ENCODE assay signal across 8 cellular contexts in the genomic region with DNA sequence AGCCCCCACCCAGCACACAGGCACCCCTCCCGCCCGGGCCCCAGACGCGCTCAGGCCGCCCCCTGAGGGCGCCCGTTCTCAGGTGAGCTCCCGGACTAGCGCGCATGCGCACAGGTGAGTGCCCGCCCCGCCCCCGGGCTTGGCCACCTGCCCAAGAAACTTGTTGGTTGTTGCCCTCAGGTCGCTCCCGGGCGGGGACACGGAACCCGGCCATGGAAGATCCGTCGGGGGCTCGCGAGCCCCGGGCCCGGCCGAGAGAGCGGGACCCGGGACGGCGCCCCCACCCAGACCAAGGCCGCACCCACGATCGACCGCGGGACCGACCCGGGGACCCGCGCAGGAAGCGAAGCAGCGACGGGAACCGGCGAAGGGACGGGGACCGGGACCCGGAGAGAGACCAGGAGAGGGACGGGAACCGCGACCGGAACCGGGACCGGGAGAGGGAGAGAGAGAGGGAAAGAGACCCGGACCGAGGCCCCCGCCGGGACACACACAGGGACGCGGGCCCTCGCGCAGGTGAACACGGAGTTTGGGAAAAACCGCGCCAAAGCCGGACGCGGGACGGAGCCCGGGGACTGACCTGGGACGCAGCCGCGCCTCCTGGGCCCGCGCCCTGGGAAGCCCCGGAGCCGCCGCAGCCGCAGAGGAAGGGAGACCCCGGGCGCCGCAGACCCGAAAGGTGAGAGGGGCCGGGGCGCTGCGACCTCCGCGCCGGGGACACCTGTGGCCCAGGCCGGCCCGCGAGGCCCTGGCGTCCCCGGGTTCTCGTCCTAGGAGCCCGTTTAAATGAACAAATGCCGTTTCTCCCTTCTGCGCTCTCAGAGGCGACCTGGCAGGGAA. TPM values are rescaled to one million over a fixed set of nuclear protein-coding genes. Genes with fewer than 3 reads are reported as not detected.
DNase-seq lines count a peak whose midpoint lies in the region; ATAC-seq and TF ChIP-seq lines count a peak whose summit lies in the region.

A gene with protein sequence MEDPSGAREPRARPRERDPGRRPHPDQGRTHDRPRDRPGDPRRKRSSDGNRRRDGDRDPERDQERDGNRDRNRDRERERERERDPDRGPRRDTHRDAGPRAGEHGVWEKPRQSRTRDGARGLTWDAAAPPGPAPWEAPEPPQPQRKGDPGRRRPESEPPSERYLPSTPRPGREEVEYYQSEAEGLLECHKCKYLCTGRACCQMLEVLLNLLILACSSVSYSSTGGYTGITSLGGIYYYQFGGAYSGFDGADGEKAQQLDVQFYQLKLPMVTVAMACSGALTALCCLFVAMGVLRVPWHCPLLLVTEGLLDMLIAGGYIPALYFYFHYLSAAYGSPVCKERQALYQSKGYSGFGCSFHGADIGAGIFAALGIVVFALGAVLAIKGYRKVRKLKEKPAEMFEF (plus strand): TSS at position 167 of the 840 bp plus-strand sequence. CDS start 46 bp downstream, at position 213.

- peak within 1 kb of the TSS; percentile 99 for H3K4me2 ChIP-seq in neural progenitor cell

- TF ChIP-seq CTCF in HFF-Myc (IDR thresholded peaks at IDR 0.05; ENCODE audit: low read depth, low read length, missing control alignments) (no peak), epithelial cell of esophagus (IDR thresholded peaks at IDR 0.05; ENCODE audit: insufficient read depth, low read depth, low read length, missing control alignments) (no peak), neural progenitor cell (IDR thresholded peaks at IDR 0.05) (no peak)

- H3K9ac ChIP-seq in neural progenitor cell: no peak within 1 kb of the TSS

- H3K36me3 ChIP-seq in ACC112 (ENCODE audit: insufficient read depth, low read length) (no peaks in the 10 kb centered on the region), neural progenitor cell (no peaks in the 10 kb centered on the region)

- H3K4me1 ChIP-seq in ACC112 (ENCODE audit: control insufficient read depth, insufficient read depth, low read length, unreplicated experiment): peaks cover 3% of the 10 kb centered on the region
- no peaks in the 10 kb centered on the region for H3K4me1 ChIP-seq in neural progenitor cell

- H3K79me2 ChIP-seq in ACC112 (ENCODE audit: control insufficient read depth, insufficient read depth, low read length, unreplicated experiment): no peaks in the 10 kb centered on the region
- H3K79me2 ChIP-seq in neural progenitor cell (ENCODE audit: low read depth): no peaks in the 10 kb centered on the region

- H3K27me3 ChIP-seq in ACC112 (ENCODE audit: insufficient read depth, low read length) (peaks cover 54% of the 10 kb centered on the region), neural progenitor cell (peaks cover 44% of the 10 kb centered on the region)

- H3K27ac ChIP-seq in ACC112 (ENCODE audit: low read depth, low read length) (no peak within 1 kb of the TSS), neural progenitor cell (no peak within 1 kb of the TSS)

- no peaks in the 10 kb centered on the region for H4K20me1 ChIP-seq in neural progenitor cell (ENCODE audit: low read depth)

- peaks cover 9% of the 10 kb centered on the region for H3K4me1 Mint-ChIP-seq in neural progenitor cell

- peaks cover 1% of the 10 kb centered on the region for H3K36me3 Mint-ChIP-seq in neural progenitor cell

- H3K27me3 Mint-ChIP-seq in neural progenitor cell (ENCODE audit: insufficient read depth, low read depth): peaks cover 22% of the 10 kb centered on the region

- H3K4me3 Mint-ChIP-seq in neural progenitor cell: peak within 1 kb of the TSS; percentile 73

- H3F3A ChIP-seq in neural progenitor cell (ENCODE audit: low read depth): peaks cover 11% of the 10 kb centered on the region

- no peaks in the 10 kb centered on the region for H3K9me3 ChIP-seq in neural progenitor cell (ENCODE audit: low read depth)

- peak within 1 kb of the TSS; percentile 23 for H2AFZ ChIP-seq in ACC112 (ENCODE audit: low read length, unreplicated experiment)
- peak within 1 kb of the TSS; percentile 97 for H2AFZ ChIP-seq in neural progenitor cell (replicated peaks)

- H3K27ac Mint-ChIP-seq in neural progenitor cell: no peak within 1 kb of the TSS

- H3K4me3 ChIP-seq in ACC112 (ENCODE audit: low read depth, low read length) (peak within 1 kb of the TSS; percentile 77), HFF-Myc (replicated peaks; ENCODE audit: low read depth, low read length) (peak within 1 kb of the TSS; percentile 32), epithelial cell of esophagus (ENCODE audit: low read length) (peak within 1 kb of the TSS; percentile 77), neural progenitor cell (peak within 1 kb of the TSS; percentile 74)

- ATAC-seq in HG02885 (IDR thresholded peaks at IDR 0.05; ENCODE audit: poor library complexity, unreplicated experiment): no peak
- no peak for ATAC-seq in HG03039 (IDR thresholded peaks at IDR 0.05; ENCODE audit: unreplicated experiment)
- ATAC-seq in HG02938 (IDR thresholded peaks at IDR 0.05; ENCODE audit: unreplicated experiment): no peak

- no peaks in the 10 kb centered on the region for H3K9me3 Mint-ChIP-seq in neural progenitor cell

- no peak for DNase-seq in HFF-Myc (ENCODE audit: extremely low read depth, low read depth)
- peak; percentile 15 to 18 for DNase-seq in activated CD4-positive, alpha-beta T cell treated with anti-CD3 and anti-CD28 coated beads for 4 hours
- DNase-seq in epithelial cell of esophagus (ENCODE audit: low read depth): peak; percentile 79
- DNase-seq in neural progenitor cell (ENCODE audit: low spot score): peak; percentile 51

RNA-seq across cellular contexts. Expression of the gene that starts here (rescaled TPM):
- 2.0 and 2.2 TPM in 2 replicates for total RNA-seq in neural progenitor cell (ENCODE audit: low replicate concordance)
